In genomic region chr1:2586154-2587070, GRCh38 we compare ENCODE assay signal across 1 cellular context.
TF ChIP-seq lines count a peak whose summit lies in the region.

A gene with protein sequence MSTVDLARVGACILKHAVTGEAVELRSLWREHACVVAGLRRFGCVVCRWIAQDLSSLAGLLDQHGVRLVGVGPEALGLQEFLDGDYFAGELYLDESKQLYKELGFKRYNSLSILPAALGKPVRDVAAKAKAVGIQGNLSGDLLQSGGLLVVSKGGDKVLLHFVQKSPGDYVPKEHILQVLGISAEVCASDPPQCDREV (plus strand): TSS chr1:2586777. CDS start chr1:2586886, 109 bp downstream.

TF ChIP-seq in K562, 482 proteins besides CTCF, POLR2A, EP300 and RAD21 (continued from another document):
- TF ChIP-seq, protein P1, sequence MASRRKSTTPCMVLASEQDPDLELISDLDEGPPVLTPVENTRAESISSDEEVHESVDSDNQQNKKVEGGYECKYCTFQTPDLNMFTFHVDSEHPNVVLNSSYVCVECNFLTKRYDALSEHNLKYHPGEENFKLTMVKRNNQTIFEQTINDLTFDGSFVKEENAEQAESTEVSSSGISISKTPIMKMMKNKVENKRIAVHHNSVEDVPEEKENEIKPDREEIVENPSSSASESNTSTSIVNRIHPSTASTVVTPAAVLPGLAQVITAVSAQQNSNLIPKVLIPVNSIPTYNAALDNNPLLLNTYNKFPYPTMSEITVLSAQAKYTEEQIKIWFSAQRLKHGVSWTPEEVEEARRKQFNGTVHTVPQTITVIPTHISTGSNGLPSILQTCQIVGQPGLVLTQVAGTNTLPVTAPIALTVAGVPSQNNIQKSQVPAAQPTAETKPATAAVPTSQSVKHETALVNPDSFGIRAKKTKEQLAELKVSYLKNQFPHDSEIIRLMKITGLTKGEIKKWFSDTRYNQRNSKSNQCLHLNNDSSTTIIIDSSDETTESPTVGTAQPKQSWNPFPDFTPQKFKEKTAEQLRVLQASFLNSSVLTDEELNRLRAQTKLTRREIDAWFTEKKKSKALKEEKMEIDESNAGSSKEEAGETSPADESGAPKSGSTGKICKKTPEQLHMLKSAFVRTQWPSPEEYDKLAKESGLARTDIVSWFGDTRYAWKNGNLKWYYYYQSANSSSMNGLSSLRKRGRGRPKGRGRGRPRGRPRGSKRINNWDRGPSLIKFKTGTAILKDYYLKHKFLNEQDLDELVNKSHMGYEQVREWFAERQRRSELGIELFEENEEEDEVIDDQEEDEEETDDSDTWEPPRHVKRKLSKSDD (conservative IDR thresholded peaks at IDR 0.05; ENCODE audit: low read length), result no peak
- TF ChIP-seq THRB (CRISPR knock-in tag; conservative IDR thresholded peaks at IDR 0.05) (no peak), ZBTB11 (CRISPR knock-in tag; IDR thresholded peaks at IDR 0.05) (no peak; a peak in 1 of 6 replicates), ZZZ3 (IDR thresholded peaks at IDR 0.05) (no peak), SIN3B (IDR thresholded peaks at IDR 0.05; ENCODE audit: low read depth) (0 out of 2 replicates have a peak, but pooled peaks have one; percentile 10), HDGF (IDR thresholded peaks at IDR 0.05) (no peak), ZNF77 (CRISPR knock-in tag; IDR thresholded peaks at IDR 0.05) (no peak), PHF8 (IDR thresholded peaks at IDR 0.05; ENCODE audit: borderline replicate concordance, low read length) (peak; percentile 58; the same call in 1 of the 2 replicates), KDM2B (CRISPR knock-in tag; IDR thresholded peaks at IDR 0.05) (no peak), CBX2 (IDR thresholded peaks at IDR 0.05; ENCODE audit: insufficient read depth, low read length, poor library complexity, severe bottlenecking) (no peak), RCOR1 (IDR thresholded peaks at IDR 0.05; ENCODE audit: borderline replicate concordance in 1 of 2, low read depth in 2 of 2, low read length in 2 of 2) (0 out of 4 replicates have a peak, but pooled peaks of 1 of the 2 experiments have one; percentile 9), TARDBP (IDR thresholded peaks at IDR 0.05) (peak; percentile 50; the same call in 1 of the 2 replicates), NFXL1 (CRISPR knock-in tag; IDR thresholded peaks at IDR 0.05) (no peak), BRD4 (IDR thresholded peaks at IDR 0.05) (no peak), ATF2 (CRISPR knock-in tag; IDR thresholded peaks at IDR 0.05) (0 out of 2 replicates have a peak, but pooled peaks have one; percentile 22)
- TF ChIP-seq, protein P2, sequence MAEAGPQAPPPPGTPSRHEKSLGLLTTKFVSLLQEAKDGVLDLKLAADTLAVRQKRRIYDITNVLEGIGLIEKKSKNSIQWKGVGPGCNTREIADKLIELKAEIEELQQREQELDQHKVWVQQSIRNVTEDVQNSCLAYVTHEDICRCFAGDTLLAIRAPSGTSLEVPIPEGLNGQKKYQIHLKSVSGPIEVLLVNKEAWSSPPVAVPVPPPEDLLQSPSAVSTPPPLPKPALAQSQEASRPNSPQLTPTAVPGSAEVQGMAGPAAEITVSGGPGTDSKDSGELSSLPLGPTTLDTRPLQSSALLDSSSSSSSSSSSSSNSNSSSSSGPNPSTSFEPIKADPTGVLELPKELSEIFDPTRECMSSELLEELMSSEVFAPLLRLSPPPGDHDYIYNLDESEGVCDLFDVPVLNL (CRISPR knock-in tag; IDR thresholded peaks at IDR 0.05; ENCODE audit: low read depth), result peak; percentile 86
- TF ChIP-seq, protein P3, sequence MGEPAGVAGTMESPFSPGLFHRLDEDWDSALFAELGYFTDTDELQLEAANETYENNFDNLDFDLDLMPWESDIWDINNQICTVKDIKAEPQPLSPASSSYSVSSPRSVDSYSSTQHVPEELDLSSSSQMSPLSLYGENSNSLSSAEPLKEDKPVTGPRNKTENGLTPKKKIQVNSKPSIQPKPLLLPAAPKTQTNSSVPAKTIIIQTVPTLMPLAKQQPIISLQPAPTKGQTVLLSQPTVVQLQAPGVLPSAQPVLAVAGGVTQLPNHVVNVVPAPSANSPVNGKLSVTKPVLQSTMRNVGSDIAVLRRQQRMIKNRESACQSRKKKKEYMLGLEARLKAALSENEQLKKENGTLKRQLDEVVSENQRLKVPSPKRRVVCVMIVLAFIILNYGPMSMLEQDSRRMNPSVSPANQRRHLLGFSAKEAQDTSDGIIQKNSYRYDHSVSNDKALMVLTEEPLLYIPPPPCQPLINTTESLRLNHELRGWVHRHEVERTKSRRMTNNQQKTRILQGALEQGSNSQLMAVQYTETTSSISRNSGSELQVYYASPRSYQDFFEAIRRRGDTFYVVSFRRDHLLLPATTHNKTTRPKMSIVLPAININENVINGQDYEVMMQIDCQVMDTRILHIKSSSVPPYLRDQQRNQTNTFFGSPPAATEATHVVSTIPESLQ (CRISPR knock-in tag; IDR thresholded peaks at IDR 0.05), result no peak
- TF ChIP-seq, protein P4, sequence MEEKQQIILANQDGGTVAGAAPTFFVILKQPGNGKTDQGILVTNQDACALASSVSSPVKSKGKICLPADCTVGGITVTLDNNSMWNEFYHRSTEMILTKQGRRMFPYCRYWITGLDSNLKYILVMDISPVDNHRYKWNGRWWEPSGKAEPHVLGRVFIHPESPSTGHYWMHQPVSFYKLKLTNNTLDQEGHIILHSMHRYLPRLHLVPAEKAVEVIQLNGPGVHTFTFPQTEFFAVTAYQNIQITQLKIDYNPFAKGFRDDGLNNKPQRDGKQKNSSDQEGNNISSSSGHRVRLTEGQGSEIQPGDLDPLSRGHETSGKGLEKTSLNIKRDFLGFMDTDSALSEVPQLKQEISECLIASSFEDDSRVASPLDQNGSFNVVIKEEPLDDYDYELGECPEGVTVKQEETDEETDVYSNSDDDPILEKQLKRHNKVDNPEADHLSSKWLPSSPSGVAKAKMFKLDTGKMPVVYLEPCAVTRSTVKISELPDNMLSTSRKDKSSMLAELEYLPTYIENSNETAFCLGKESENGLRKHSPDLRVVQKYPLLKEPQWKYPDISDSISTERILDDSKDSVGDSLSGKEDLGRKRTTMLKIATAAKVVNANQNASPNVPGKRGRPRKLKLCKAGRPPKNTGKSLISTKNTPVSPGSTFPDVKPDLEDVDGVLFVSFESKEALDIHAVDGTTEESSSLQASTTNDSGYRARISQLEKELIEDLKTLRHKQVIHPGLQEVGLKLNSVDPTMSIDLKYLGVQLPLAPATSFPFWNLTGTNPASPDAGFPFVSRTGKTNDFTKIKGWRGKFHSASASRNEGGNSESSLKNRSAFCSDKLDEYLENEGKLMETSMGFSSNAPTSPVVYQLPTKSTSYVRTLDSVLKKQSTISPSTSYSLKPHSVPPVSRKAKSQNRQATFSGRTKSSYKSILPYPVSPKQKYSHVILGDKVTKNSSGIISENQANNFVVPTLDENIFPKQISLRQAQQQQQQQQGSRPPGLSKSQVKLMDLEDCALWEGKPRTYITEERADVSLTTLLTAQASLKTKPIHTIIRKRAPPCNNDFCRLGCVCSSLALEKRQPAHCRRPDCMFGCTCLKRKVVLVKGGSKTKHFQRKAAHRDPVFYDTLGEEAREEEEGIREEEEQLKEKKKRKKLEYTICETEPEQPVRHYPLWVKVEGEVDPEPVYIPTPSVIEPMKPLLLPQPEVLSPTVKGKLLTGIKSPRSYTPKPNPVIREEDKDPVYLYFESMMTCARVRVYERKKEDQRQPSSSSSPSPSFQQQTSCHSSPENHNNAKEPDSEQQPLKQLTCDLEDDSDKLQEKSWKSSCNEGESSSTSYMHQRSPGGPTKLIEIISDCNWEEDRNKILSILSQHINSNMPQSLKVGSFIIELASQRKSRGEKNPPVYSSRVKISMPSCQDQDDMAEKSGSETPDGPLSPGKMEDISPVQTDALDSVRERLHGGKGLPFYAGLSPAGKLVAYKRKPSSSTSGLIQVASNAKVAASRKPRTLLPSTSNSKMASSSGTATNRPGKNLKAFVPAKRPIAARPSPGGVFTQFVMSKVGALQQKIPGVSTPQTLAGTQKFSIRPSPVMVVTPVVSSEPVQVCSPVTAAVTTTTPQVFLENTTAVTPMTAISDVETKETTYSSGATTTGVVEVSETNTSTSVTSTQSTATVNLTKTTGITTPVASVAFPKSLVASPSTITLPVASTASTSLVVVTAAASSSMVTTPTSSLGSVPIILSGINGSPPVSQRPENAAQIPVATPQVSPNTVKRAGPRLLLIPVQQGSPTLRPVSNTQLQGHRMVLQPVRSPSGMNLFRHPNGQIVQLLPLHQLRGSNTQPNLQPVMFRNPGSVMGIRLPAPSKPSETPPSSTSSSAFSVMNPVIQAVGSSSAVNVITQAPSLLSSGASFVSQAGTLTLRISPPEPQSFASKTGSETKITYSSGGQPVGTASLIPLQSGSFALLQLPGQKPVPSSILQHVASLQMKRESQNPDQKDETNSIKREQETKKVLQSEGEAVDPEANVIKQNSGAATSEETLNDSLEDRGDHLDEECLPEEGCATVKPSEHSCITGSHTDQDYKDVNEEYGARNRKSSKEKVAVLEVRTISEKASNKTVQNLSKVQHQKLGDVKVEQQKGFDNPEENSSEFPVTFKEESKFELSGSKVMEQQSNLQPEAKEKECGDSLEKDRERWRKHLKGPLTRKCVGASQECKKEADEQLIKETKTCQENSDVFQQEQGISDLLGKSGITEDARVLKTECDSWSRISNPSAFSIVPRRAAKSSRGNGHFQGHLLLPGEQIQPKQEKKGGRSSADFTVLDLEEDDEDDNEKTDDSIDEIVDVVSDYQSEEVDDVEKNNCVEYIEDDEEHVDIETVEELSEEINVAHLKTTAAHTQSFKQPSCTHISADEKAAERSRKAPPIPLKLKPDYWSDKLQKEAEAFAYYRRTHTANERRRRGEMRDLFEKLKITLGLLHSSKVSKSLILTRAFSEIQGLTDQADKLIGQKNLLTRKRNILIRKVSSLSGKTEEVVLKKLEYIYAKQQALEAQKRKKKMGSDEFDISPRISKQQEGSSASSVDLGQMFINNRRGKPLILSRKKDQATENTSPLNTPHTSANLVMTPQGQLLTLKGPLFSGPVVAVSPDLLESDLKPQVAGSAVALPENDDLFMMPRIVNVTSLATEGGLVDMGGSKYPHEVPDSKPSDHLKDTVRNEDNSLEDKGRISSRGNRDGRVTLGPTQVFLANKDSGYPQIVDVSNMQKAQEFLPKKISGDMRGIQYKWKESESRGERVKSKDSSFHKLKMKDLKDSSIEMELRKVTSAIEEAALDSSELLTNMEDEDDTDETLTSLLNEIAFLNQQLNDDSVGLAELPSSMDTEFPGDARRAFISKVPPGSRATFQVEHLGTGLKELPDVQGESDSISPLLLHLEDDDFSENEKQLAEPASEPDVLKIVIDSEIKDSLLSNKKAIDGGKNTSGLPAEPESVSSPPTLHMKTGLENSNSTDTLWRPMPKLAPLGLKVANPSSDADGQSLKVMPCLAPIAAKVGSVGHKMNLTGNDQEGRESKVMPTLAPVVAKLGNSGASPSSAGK (IDR thresholded peaks at IDR 0.05), result peak; percentile 58
- TF ChIP-seq, protein P5, sequence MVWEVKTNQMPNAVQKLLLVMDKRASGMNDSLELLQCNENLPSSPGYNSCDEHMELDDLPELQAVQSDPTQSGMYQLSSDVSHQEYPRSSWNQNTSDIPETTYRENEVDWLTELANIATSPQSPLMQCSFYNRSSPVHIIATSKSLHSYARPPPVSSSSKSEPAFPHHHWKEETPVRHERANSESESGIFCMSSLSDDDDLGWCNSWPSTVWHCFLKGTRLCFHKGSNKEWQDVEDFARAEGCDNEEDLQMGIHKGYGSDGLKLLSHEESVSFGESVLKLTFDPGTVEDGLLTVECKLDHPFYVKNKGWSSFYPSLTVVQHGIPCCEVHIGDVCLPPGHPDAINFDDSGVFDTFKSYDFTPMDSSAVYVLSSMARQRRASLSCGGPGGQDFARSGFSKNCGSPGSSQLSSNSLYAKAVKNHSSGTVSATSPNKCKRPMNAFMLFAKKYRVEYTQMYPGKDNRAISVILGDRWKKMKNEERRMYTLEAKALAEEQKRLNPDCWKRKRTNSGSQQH (CRISPR knock-in tag; IDR thresholded peaks at IDR 0.05), result no peak
TF ChIP-seq in K562: peak in this region for 66.
